ENCODE assay signal across 14 cellular contexts in the genomic region with DNA sequence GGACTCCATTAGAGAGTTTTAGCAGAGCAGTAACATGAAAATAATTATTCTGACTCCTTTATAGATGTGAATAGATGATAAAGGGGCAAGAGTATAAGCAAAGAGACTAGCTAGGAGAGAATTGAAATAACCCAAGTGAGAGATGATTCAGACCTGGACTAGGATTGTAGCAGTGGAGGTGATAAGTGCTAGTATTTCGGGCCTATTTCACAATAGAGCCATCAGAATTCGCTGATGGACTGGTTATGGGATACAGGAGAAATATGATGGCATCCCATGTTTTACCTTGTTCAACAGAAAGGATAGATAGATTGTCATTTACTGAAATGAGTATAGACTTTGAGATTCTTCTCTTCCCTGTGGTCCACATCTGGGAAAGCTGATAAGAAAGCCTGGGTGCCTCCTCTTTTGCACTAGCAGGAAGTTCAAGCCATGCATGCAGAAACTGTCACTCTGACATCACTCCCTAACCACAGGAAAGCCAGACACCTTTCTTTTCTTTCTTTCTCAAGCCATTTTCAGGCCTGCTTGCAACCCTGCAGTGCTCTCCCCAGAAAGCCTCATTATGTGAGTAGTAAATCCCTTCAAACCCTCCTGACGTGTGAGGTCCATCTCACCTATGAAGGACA. TPM values are rescaled to one million over a fixed set of nuclear protein-coding genes. Genes with fewer than 3 reads are reported as not detected.
DNase-seq lines count a peak whose midpoint lies in the region; ATAC-seq lines count a peak whose summit lies in the region.
"Had no signal": no experiment of that assay in that cellular context is flagged by ENCODE, and none has a peak within 500 bp of the region (broad histone marks: within the 10 kb centered on the region; RNA-seq: fewer than 3 reads in every experiment).

No MANE protein-coding gene starts in this region.

- H3K27me3 Mint-ChIP-seq in activated CD4-positive, alpha-beta T cell treated with anti-CD3 and anti-CD28 coated beads, Interleukin-2, amount 10 ng/mL, durations not matched to agents 7 days and 5 days, result peaks cover 7% of the 10 kb centered on the region

- POLR2A ChIA-PET in activated CD4-positive, alpha-beta T cell treated with anti-CD3 and anti-CD28 coated beads, Interleukin-2, amount 10 ng/mL, durations not matched to agents 7 days and 5 days (lab: Charles Lee), result no interaction called here

- H3K27ac Mint-ChIP-seq in activated CD4-positive, alpha-beta T cell treated with anti-CD3 and anti-CD28 coated beads, Interleukin-2, amount 10 ng/mL, durations not matched to agents 7 days and 5 days, result no peak overlapping the region
- no peak overlapping the region for H3K27ac Mint-ChIP-seq in stimulated activated effector memory CD8-positive, alpha-beta T cell treated with anti-CD3 and anti-CD28 coated beads, Interleukin-12 subunit alpha, Interleukin-12 subunit beta, amount 100 ng/mL, for 72 hours
- H3K27ac Mint-ChIP-seq: activated B cell treated with CpG ODN at 0.5 μM for 24 hours; activated naive CD4-positive, alpha-beta T cell treated with anti-CD3 and anti-CD28 coated beads for 36 hours had no signal

- CTCF ChIA-PET in activated CD4-positive, alpha-beta T cell treated with anti-CD3 and anti-CD28 coated beads, Interleukin-2, amount 10 ng/mL, durations not matched to agents 7 days and 5 days (lab: Charles Lee), result no interaction called here

- no peak overlapping the region for H3K4me3 Mint-ChIP-seq in activated CD4-positive, alpha-beta T cell treated with anti-CD3 and anti-CD28 coated beads, Interleukin-2, amount 10 ng/mL, durations not matched to agents 7 days and 5 days
- no peak overlapping the region for H3K4me3 Mint-ChIP-seq in stimulated activated effector memory CD8-positive, alpha-beta T cell treated with anti-CD3 and anti-CD28 coated beads, Interleukin-12 subunit alpha, Interleukin-12 subunit beta, amount 100 ng/mL, for 72 hours
- H3K4me3 Mint-ChIP-seq: activated B cell treated with CpG ODN at 0.5 μM for 24 hours; activated naive CD4-positive, alpha-beta T cell treated with anti-CD3 and anti-CD28 coated beads for 36 hours had no signal

- no peaks in the 10 kb centered on the region for H3K36me3 Mint-ChIP-seq in activated CD4-positive, alpha-beta T cell treated with anti-CD3 and anti-CD28 coated beads, Interleukin-2, amount 10 ng/mL, durations not matched to agents 7 days and 5 days (ENCODE audit: low read depth)
- no peaks in the 10 kb centered on the region for H3K36me3 Mint-ChIP-seq in stimulated activated effector memory CD8-positive, alpha-beta T cell treated with anti-CD3 and anti-CD28 coated beads, Interleukin-12 subunit alpha, Interleukin-12 subunit beta, amount 100 ng/mL, for 72 hours

- ATAC-seq in HG02610 (IDR thresholded peaks at IDR 0.05; ENCODE audit: unreplicated experiment), result peak; percentile 82
- peak; percentile 24 for ATAC-seq in stimulated activated effector memory CD8-positive, alpha-beta T cell treated with anti-CD3 and anti-CD28 coated beads, Interleukin-12 subunit alpha, Interleukin-12 subunit beta, amount 100 ng/mL, for 72 hours
- no peak for ATAC-seq in GM19397 (IDR thresholded peaks at IDR 0.05; ENCODE audit: unreplicated experiment)

- no peaks in the 10 kb centered on the region for H3K9me3 Mint-ChIP-seq in activated CD4-positive, alpha-beta T cell treated with anti-CD3 and anti-CD28 coated beads, Interleukin-2, amount 10 ng/mL, durations not matched to agents 7 days and 5 days
- no peaks in the 10 kb centered on the region for H3K9me3 Mint-ChIP-seq in stimulated activated effector memory CD8-positive, alpha-beta T cell treated with anti-CD3 and anti-CD28 coated beads, Interleukin-12 subunit alpha, Interleukin-12 subunit beta, amount 100 ng/mL, for 72 hours
- H3K9me3 Mint-ChIP-seq: activated B cell treated with CpG ODN at 0.5 μM for 24 hours; activated naive CD4-positive, alpha-beta T cell treated with anti-CD3 and anti-CD28 coated beads for 36 hours had no signal

- DNase-seq in activated CD4-positive, alpha-beta T cell treated with anti-CD3 and anti-CD28 coated beads, Interleukin-2, amount 10 ng/mL, durations not matched to agents 7 days and 5 days, result peak; percentile 7
- DNase-seq in activated CD4-positive, alpha-beta T cell treated with anti-CD3 and anti-CD28 coated beads for 1 hour, result no peak
- DNase-seq in Jurkat, Clone E6-1 (ENCODE audit: low read depth, low spot score), result peak; percentile 61
- no peak for DNase-seq in stimulated activated effector memory CD8-positive, alpha-beta T cell treated with anti-CD3 and anti-CD28 coated beads, Interleukin-12 subunit alpha, Interleukin-12 subunit beta, amount 100 ng/mL, for 72 hours (ENCODE audit: low spot score in 2 of 2)
- DNase-seq in hippocampal formation (lab: John Stamatoyannopoulos, UW), result no peak
- DNase-seq in iPS-NIHi7 (ENCODE audit: extremely low spot score), result no peak
- DNase-seq: activated B cell treated with CpG ODN at 0.5 μM for 24 hours; activated naive CD4-positive, alpha-beta T cell treated with anti-CD3 and anti-CD28 coated beads for 36 hours; dorsolateral prefrontal cortex; NCI-H146; stimulated activated CD4-positive, alpha-beta T cell treated with anti-CD3 and anti-CD28 coated beads, Interleukin-15, amount 100 ng/mL, for 24 hours had no signal

- H3K4me1 Mint-ChIP-seq in activated CD4-positive, alpha-beta T cell treated with anti-CD3 and anti-CD28 coated beads, Interleukin-2, amount 10 ng/mL, durations not matched to agents 7 days and 5 days, result peaks cover 10% of the 10 kb centered on the region
- H3K4me1 Mint-ChIP-seq in stimulated activated effector memory CD8-positive, alpha-beta T cell treated with anti-CD3 and anti-CD28 coated beads, Interleukin-12 subunit alpha, Interleukin-12 subunit beta, amount 100 ng/mL, for 72 hours, result no peaks in the 10 kb centered on the region
- H3K4me1 Mint-ChIP-seq: activated B cell treated with CpG ODN at 0.5 μM for 24 hours had no signal

- no peak overlapping the region for H3K4me3 ChIP-seq in Jurkat, Clone E6-1 (ENCODE audit: low read length)
- H3K4me3 ChIP-seq: dorsolateral prefrontal cortex, hepatocyte had no signal

RNA-seq across cellular contexts. Expression of gene DYNAP, which starts 25.3 kb away (rescaled TPM):
- total RNA-seq in activated CD4-positive, alpha-beta T cell treated with anti-CD3 and anti-CD28 coated beads, Interleukin-2, amount 10 ng/mL, durations not matched to agents 7 days and 5 days, result not detected
- polyA plus RNA-seq in Jurkat, Clone E6-1 (2012; ENCODE audit: insufficient read depth, insufficient read length), result not detected
- total RNA-seq: activated B cell treated with CpG ODN at 0.5 μM for 24 hours; activated naive CD4-positive, alpha-beta T cell treated with anti-CD3 and anti-CD28 coated beads for 36 hours; dorsolateral prefrontal cortex; hepatocyte had no signal

Comparison
In these comparisons a context has a peak if more than half of its experiments do, and no peak if none do; other contexts are left out.
1. DNase-seq: peak in activated CD4-positive, alpha-beta T cell treated with anti-CD3 and anti-CD28 coated beads, Interleukin-2, amount 10 ng/mL, durations not matched to agents 7 days and 5 days (single experiment) and Jurkat, Clone E6-1 (single experiment); none in activated CD4-positive, alpha-beta T cell treated with anti-CD3 and anti-CD28 coated beads for 1 hour (single experiment), stimulated activated effector memory CD8-positive, alpha-beta T cell treated with anti-CD3 and anti-CD28 coated beads, Interleukin-12 subunit alpha, Interleukin-12 subunit beta, amount 100 ng/mL, for 72 hours (0 of 2), hippocampal formation (0 of 2) and iPS-NIHi7 (single experiment).